Comparison of ENCODE assay signal across 14 cellular contexts in the genomic region with DNA sequence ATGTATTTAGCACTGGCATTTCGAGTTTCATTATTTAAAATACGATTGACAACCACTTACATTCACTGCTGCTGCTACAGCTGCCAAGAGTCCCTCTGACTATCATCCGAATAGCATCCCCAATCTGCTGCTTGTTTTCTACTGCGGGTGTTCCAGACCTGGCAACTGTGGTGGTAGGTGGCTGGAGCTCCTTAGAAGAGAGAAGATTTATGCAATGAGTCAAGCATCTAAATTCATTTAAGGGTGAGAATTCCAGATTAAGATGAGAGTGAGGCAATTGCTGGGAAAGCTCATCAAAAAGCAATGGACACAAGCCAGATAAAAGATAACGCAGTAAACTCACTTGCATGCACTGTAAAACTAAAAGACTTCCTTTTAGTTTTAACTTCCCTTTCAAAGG. TPM values are rescaled to one million over a fixed set of nuclear protein-coding genes. Genes with fewer than 3 reads are reported as not detected.
A peak's percentile ranks its signal among the peaks of the same experiment; 100 is the strongest.
DNase-seq lines count a peak whose midpoint lies in the region; ATAC-seq and TF ChIP-seq lines count a peak whose summit lies in the region.
"Had no signal": no experiment of that assay in that cellular context is flagged by ENCODE, and none has a peak within 500 bp of the region (broad histone marks: within the 10 kb centered on the region; RNA-seq: fewer than 3 reads in every experiment).

No MANE protein-coding gene starts in this region.

- H2AFZ ChIP-seq in IMR-90 (replicated peaks; ENCODE audit: low read length, poor library complexity): no peak overlapping the region

- peaks cover 5% of the 10 kb centered on the region; the same call in 1 of the 2 replicates for H3K9me1 ChIP-seq in IMR-90 (ENCODE audit: insufficient read depth, low read length)

- peaks cover 25 to 44% of the 10 kb centered on the region in 2 experiments for H3K79me1 ChIP-seq in IMR-90 (ENCODE audit: low read depth in 1 of 2, low read length in 2 of 2)

- CTCF ChIA-PET in IMR-90 (lab: Yijun Ruan, JAX): interaction anchor here (0.6 to 1.4 kb wide), 2 partner anchors 361 to 568 kb away, joined by 3 to 4 read pairs; no protein-coding TSS in a partner anchor

- TF ChIP-seq CTCF in IMR-90 (conservative IDR thresholded peaks at IDR 0.05; ENCODE audit: low read depth, low read length) (no peak), cardiac fibroblast (IDR thresholded peaks at IDR 0.05; ENCODE audit: low read depth, low read length) (no peak), kidney epithelial cell (IDR thresholded peaks at IDR 0.05; ENCODE audit: insufficient read depth, low read length, poor library complexity, severe bottlenecking) (no peak)

- H2BK120ac ChIP-seq in IMR-90 (ENCODE audit: low read depth, low read length): no peak overlapping the region

- no peak overlapping the region for H2AK5ac ChIP-seq in IMR-90 (ENCODE audit: low read depth, low read length)

- TF ChIP-seq POLR2A in IMR-90 (IDR thresholded peaks at IDR 0.05; ENCODE audit: low read depth, low read length): no peak

- H3K4me3 ChIP-seq in IMR-90 (ENCODE audit: insufficient read depth, low read depth, low read length) (peak overlapping the region; percentile 29; the same call in 1 of the 2 replicates), cardiac fibroblast (replicated peaks in 1 of 2; ENCODE audit: low read depth in 2 of 2, low read length in 2 of 2) (peak overlapping the region; percentile 89 to 92), kidney epithelial cell (ENCODE audit: low read depth, low read length) (peak overlapping the region; percentile 96), skin epidermis (peak overlapping the region in 6 of 7 experiments; percentile 57 to 87 (median 76))

- peak overlapping the region; percentile 59; the same call in 1 of the 2 replicates for H3K9ac ChIP-seq in IMR-90 (ENCODE audit: low read depth, low read length)

- BruUV-seq in IMR-90 (replicated peaks; lab: Mats Ljungman, UMichigan): no TSS peak

- in situ Hi-C loops in IMR-90 (cut with MboI; ENCODE audit: low sequenced_read_pairs): loop anchor here (5.0 to 25.0 kb wide), 3 partner anchors 674 to 1544 kb away; a partner anchor contains a TSS

- no peak overlapping the region for H2BK20ac ChIP-seq in IMR-90 (ENCODE audit: low read depth, low read length)

- peaks cover 2% of the 10 kb centered on the region for H3K4me1 ChIP-seq in IMR-90 (ENCODE audit: control insufficient read depth, insufficient read depth, low read length)

- no CpG with 5 or more reads among the region's 5 CpGs for WGBS in IMR-90 (ENCODE audit: extremely low coverage in 2 of 2, insufficient read length in 1 of 2), 2 experiments

- H3K27me3 ChIP-seq in IMR-90 (ENCODE audit: control insufficient read depth, insufficient read depth, low read length) (no peaks in the 10 kb centered on the region), kidney epithelial cell (ENCODE audit: control insufficient read depth, insufficient read depth, low read length) (no peaks in the 10 kb centered on the region)

- ATAC-seq in IMR-90 (ENCODE audit: low read depth): no peak
- no peak for ATAC-seq in HG03196 (IDR thresholded peaks at IDR 0.05; ENCODE audit: unreplicated experiment)
- no peak for ATAC-seq in HG03039 (IDR thresholded peaks at IDR 0.05; ENCODE audit: unreplicated experiment)
- ATAC-seq: T-helper 17 cell had no signal

- H4K5ac ChIP-seq in IMR-90 (ENCODE audit: low read depth, low read length): no peak overlapping the region

- no peak overlapping the region for H3K18ac ChIP-seq in IMR-90 (ENCODE audit: low read depth, low read length)

- H3K27ac ChIP-seq in IMR-90 (ENCODE audit: insufficient read depth, low read length) (peak overlapping the region; percentile 41; the same call in 1 of the 2 replicates), skin epidermis (peak overlapping the region in 2 of 21 experiments; percentile 18 to 97)

- no peaks in the 10 kb centered on the region for H3K9me3 ChIP-seq in IMR-90 (ENCODE audit: control insufficient read depth, insufficient read depth, low read length)

- no peak overlapping the region for H2AK9ac ChIP-seq in IMR-90 (replicated peaks; ENCODE audit: low read depth, low read length, poor library complexity)

- intact Hi-C loops in IMR-90 (cut with micrococcal nuclease): loop anchor here (1.0 to 5.0 kb wide), 5 partner anchors 134 to 957 kb away; no protein-coding TSS in a partner anchor

- no peak overlapping the region for H4K91ac ChIP-seq in IMR-90 (ENCODE audit: insufficient read depth, low read depth, low read length)

- H3K56ac ChIP-seq in IMR-90 (ENCODE audit: extremely low read depth, insufficient read depth, low read length): no peak overlapping the region

- DNase-seq in IMR-90 (no peak), cardiac fibroblast (ENCODE audit: low read depth in 2 of 2) (peak in 1 of 2 donors; percentile 52), kidney epithelial cell (ENCODE audit: low read depth) (no peak), pons (ENCODE audit: low spot score) (no peak), RPMI8226 (no peak)
- DNase-seq: activated CD4-positive, alpha-beta memory T cell treated with anti-CD3 and anti-CD28 coated beads for 36 hours; activated gamma-delta T cell treated with Interleukin-2 at 50 U/mL for 16 hours; COR-L47; cortex of kidney; NCI-H1417 treated with DMSO at 0.1 percent for 48 hours; T-helper 17 cell had no signal

- H3K4ac ChIP-seq in IMR-90 (ENCODE audit: low read depth, low read length): no peak overlapping the region

- peaks cover 63% of the 10 kb centered on the region for H4K20me1 ChIP-seq in IMR-90 (ENCODE audit: insufficient read depth, low read length)

- H3K4me2 ChIP-seq in IMR-90 (ENCODE audit: low read depth, low read length): peak overlapping the region; percentile 69

- H2BK5ac ChIP-seq in IMR-90 (ENCODE audit: low read depth, low read length, poor library complexity, severe bottlenecking): no peak overlapping the region

- H4K8ac ChIP-seq in IMR-90 (ENCODE audit: low read depth in 2 of 2, low read length in 2 of 2): no peak overlapping the region

- H2BK15ac ChIP-seq in IMR-90 (ENCODE audit: low read depth, low read length): no peak overlapping the region

- 0 out of 2 replicates have a peak overlapping the region, but pooled peaks have one; percentile 43 for H3K14ac ChIP-seq in IMR-90 (replicated peaks; ENCODE audit: low read depth, low read length)

- no peak overlapping the region for H3K23ac ChIP-seq in IMR-90 (ENCODE audit: low read depth, low read length)

- POLR2A ChIA-PET in IMR-90 (lab: Charles Lee; ENCODE audit: unreplicated experiment): interaction anchor here (1.6 kb wide), 1 partner anchor 568 kb away, joined by 5 read pairs; no protein-coding TSS in a partner anchor

- peaks cover 56% of the 10 kb centered on the region for H3K36me3 ChIP-seq in IMR-90 (ENCODE audit: control insufficient read depth, insufficient read depth, low read length)
- H3K36me3 ChIP-seq in kidney epithelial cell (ENCODE audit: control insufficient read depth, insufficient read depth, low read length): peaks cover 7% of the 10 kb centered on the region

- dilution Hi-C loops in IMR-90 (cut with HindIII; ENCODE audit: low sequenced_read_pairs, unreplicated experiment): no loop called here

- no peak for TF ChIP-seq RAD21 in IMR-90 (IDR thresholded peaks at IDR 0.05; ENCODE audit: low read length)

TF ChIP-seq in IMR-90, 13 proteins besides CTCF, POLR2A, EP300 and RAD21:
- no peak for TF ChIP-seq SMC3 (IDR thresholded peaks at IDR 0.05; ENCODE audit: low read depth, low read length)
- TF ChIP-seq RCOR1 (IDR thresholded peaks at IDR 0.05; ENCODE audit: insufficient replicate concordance, low read length): no peak
- TF ChIP-seq, protein P1, sequence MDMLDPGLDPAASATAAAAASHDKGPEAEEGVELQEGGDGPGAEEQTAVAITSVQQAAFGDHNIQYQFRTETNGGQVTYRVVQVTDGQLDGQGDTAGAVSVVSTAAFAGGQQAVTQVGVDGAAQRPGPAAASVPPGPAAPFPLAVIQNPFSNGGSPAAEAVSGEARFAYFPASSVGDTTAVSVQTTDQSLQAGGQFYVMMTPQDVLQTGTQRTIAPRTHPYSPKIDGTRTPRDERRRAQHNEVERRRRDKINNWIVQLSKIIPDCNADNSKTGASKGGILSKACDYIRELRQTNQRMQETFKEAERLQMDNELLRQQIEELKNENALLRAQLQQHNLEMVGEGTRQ (IDR thresholded peaks at IDR 0.05; ENCODE audit: low read depth, low read length): no peak
- TF ChIP-seq CHD1 (IDR thresholded peaks at IDR 0.05; ENCODE audit: low read depth, low read length): no peak
- TF ChIP-seq RFX5 (IDR thresholded peaks at IDR 0.05; ENCODE audit: low read depth, low read length): no peak
- no peak for TF ChIP-seq MAFK (IDR thresholded peaks at IDR 0.05; ENCODE audit: low read depth, low read length)
- no peak for TF ChIP-seq NFE2L2 (IDR thresholded peaks at IDR 0.05; ENCODE audit: low read depth, low read length)
- no peak for TF ChIP-seq CEBPB (IDR thresholded peaks at IDR 0.05; ENCODE audit: low read depth, low read length)

RNA-seq across cellular contexts. Expression of a gene that starts 3.9 kb away (rescaled TPM):
- total RNA-seq in IMR-90 (2012; rRNA removed) (322 and 337 TPM in 2 replicates), kidney epithelial cell (245 and 343 TPM in 2 replicates)
- polyA plus RNA-seq in IMR-90 (2012; rRNA removed): 129 and 145 TPM in 2 replicates
- polyA plus RNA-seq in IMR-90 (2012; cell fraction: cytosol; rRNA removed): 73.7 and 140 TPM in 2 replicates
- polyA plus RNA-seq in IMR-90 (2012; cell fraction: nucleus; rRNA removed; ENCODE audit: low replicate concordance): 303 and 325 TPM in 2 replicates

RNA-seq across cellular contexts. Expression of a gene that starts 35.3 kb away (rescaled TPM):
- not detected in 2 replicates for total RNA-seq in IMR-90 (2012; rRNA removed)
- not detected in 2 replicates for polyA plus RNA-seq in IMR-90 (2012; rRNA removed)
- not detected in 2 replicates for polyA plus RNA-seq in IMR-90 (2012; cell fraction: cytosol; rRNA removed)
- not detected in 2 replicates for polyA plus RNA-seq in IMR-90 (2012; cell fraction: nucleus; rRNA removed; ENCODE audit: low replicate concordance)
- not detected in 2 replicates for total RNA-seq in kidney epithelial cell
- total RNA-seq: activated CD4-positive, alpha-beta memory T cell treated with anti-CD3 and anti-CD28 coated beads for 36 hours had no signal

Comparison
In these comparisons a context has a peak if more than half of its experiments do, and no peak if none do; other contexts are left out.
1. H3K4me3 ChIP-seq: peak in every context shown above with its lines; median percentile 96 in kidney epithelial cell; 90 in cardiac fibroblast; 76 in skin epidermis; 29 in IMR-90.